Comparison of ENCODE assay signal across 11 cellular contexts in genomic region chr12:122227341-122227740, GRCh38.
A peak's percentile ranks its signal among the peaks of the same experiment; 100 is the strongest.
DNase-seq lines count a peak whose midpoint lies in the region; ATAC-seq and TF ChIP-seq lines count a peak whose summit lies in the region.
"Had no signal": no experiment of that assay in that cellular context is flagged by ENCODE, and none has a peak within 500 bp of the region (broad histone marks: within the 10 kb centered on the region; RNA-seq: fewer than 3 reads in every experiment).

No MANE protein-coding gene starts in this region.

- POLR2A ChIA-PET in RWPE1 (lab: Yijun Ruan, JAX; ENCODE audit: low non-redundant PET) = no interaction called here

- H3K4me1 Mint-ChIP-seq in activated naive CD8-positive, alpha-beta T cell treated with anti-CD3 and anti-CD28 coated beads, Interleukin-2, amount 50 U/mL, for 24 hours = peaks cover 40% of the 10 kb centered on the region

- no peaks in the 10 kb centered on the region for H3K27me3 Mint-ChIP-seq in activated naive CD8-positive, alpha-beta T cell treated with anti-CD3 and anti-CD28 coated beads, Interleukin-2, amount 50 U/mL, for 24 hours

- ATAC-seq in activated CD4-positive, CD25-positive, alpha-beta regulatory T cell treated with anti-CD3 and anti-CD28 coated beads, Interleukin-2, amount 50 U/mL, for 24 hours = no peak
- ATAC-seq in activated naive CD8-positive, alpha-beta T cell treated with anti-CD3 and anti-CD28 coated beads, Interleukin-2, amount 50 U/mL, for 24 hours = no peak
- ATAC-seq in GM18909 (IDR thresholded peaks at IDR 0.05; ENCODE audit: poor library complexity, unreplicated experiment) = no peak
- ATAC-seq in GM19023 (IDR thresholded peaks at IDR 0.05; ENCODE audit: unreplicated experiment) = no peak

- peak; percentile 40 for DNase-seq in activated CD4-positive, CD25-positive, alpha-beta regulatory T cell treated with anti-CD3 and anti-CD28 coated beads, Interleukin-2, amount 50 U/mL, for 72 hours
- DNase-seq in RWPE1 (ENCODE audit: low spot score) = no peak
- DNase-seq in activated naive CD8-positive, alpha-beta T cell treated with anti-CD3 and anti-CD28 coated beads, Interleukin-2, amount 50 U/mL, for 24 hours = peak; percentile 44
- DNase-seq in stimulated activated CD8-positive, alpha-beta memory T cell treated with anti-CD3 and anti-CD28 coated beads, Interleukin-4, amount 100 ng/mL, for 48 hours = peak; percentile 68
- DNase-seq in GDM1 (lab: John Stamatoyannopoulos, UW) = no peak
- DNase-seq: colonic mucosa, H7, NCI-H446 had no signal

- H3K36me3 Mint-ChIP-seq in activated naive CD8-positive, alpha-beta T cell treated with anti-CD3 and anti-CD28 coated beads, Interleukin-2, amount 50 U/mL, for 24 hours (ENCODE audit: low read depth) = peaks cover 32% of the 10 kb centered on the region

- H3K27ac ChIP-seq in RWPE1 = peak overlapping the region; percentile 92; the same call in 1 of the 2 replicates

- no peaks in the 10 kb centered on the region for H3K9me3 Mint-ChIP-seq in activated naive CD8-positive, alpha-beta T cell treated with anti-CD3 and anti-CD28 coated beads, Interleukin-2, amount 50 U/mL, for 24 hours

- peak overlapping the region; percentile 87 for H3K4me3 Mint-ChIP-seq in activated naive CD8-positive, alpha-beta T cell treated with anti-CD3 and anti-CD28 coated beads, Interleukin-2, amount 50 U/mL, for 24 hours

- CTCF ChIA-PET in RWPE1 (lab: Yijun Ruan, JAX) = no interaction called here

- peak overlapping the region; percentile 48 for H3K27ac Mint-ChIP-seq in activated naive CD8-positive, alpha-beta T cell treated with anti-CD3 and anti-CD28 coated beads, Interleukin-2, amount 50 U/mL, for 24 hours

- no peak for TF ChIP-seq CTCF in RWPE1 (conservative IDR thresholded peaks at IDR 0.05; ENCODE audit: low read depth)

Comparison
In these comparisons a context has a peak if more than half of its experiments do, and no peak if none do; other contexts are left out.
1. DNase-seq: peak in activated CD4-positive, CD25-positive, alpha-beta regulatory T cell treated with anti-CD3 and anti-CD28 coated beads, Interleukin-2, amount 50 U/mL, for 72 hours (single experiment), activated naive CD8-positive, alpha-beta T cell treated with anti-CD3 and anti-CD28 coated beads, Interleukin-2, amount 50 U/mL, for 24 hours (single experiment) and stimulated activated CD8-positive, alpha-beta memory T cell treated with anti-CD3 and anti-CD28 coated beads, Interleukin-4, amount 100 ng/mL, for 48 hours (single experiment); none in RWPE1 (single experiment) and GDM1 (single experiment).